In the genomic region with DNA sequence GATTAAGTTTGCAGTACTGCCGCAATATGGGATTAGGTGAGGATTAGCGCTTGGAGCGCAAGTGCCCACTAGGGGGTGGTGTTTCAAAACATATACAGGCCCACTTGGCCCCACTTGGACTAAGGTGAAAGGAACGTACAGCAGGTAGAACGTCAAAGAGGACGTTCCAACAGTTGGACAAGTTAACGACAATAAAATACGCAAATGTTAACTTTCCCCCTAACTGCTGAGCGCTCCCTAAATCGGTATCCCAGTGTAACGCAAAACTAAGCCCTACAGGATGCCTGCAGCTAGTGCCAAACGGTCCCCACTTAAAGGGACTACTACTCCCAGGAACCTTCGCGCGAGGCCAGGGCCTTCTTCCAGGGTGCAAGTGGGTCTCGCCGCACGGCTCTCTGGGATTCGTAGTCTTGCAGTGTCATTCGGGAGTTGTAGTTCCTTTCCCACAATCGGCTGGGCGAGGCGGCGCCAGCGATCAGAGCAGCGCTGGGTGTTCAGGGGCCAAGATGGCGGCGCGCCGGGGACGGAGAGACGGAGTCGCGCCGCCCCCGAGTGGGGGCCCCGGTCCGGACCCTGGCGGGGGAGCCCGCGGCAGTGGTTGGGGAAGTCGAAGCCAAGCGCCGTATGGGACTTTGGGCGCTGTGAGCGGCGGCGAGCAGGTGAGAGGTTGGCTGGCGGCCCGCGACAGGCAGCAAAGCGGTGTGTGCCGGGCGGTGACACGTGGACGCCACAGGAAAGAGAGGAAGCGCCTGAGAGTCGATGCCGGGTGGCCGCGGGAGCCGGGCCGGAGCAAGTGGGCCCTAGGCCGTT, we compare ENCODE assay signal across 8 cellular contexts. TPM values are rescaled to one million over a fixed set of nuclear protein-coding genes. Genes with fewer than 3 reads are reported as not detected.
A peak's percentile ranks its signal among the peaks of the same experiment; 100 is the strongest.
DNase-seq lines count a peak whose midpoint lies in the region; ATAC-seq and TF ChIP-seq lines count a peak whose summit lies in the region.

TSS of gene PPRC1 (plus strand) at position 478 of the 810 bp plus-strand sequence. CDS start at position 507, 29 bp downstream.

- peaks cover 15 to 26% of the 10 kb centered on the region in 2 donors for H3K4me1 ChIP-seq in naive thymus-derived CD4-positive, alpha-beta T cell (ENCODE audit: control insufficient read depth in 2 of 2, insufficient read depth in 2 of 2, low read length in 2 of 2)

- peak within 1 kb of the TSS; percentile 89 for H3K27ac ChIP-seq in naive thymus-derived CD4-positive, alpha-beta T cell (ENCODE audit: low read depth, low read length)

- intact Hi-C loops in naive thymus-derived CD4-positive, alpha-beta T cell (cut with micrococcal nuclease): loop anchor here (1.0 to 5.0 kb wide), 27 partner anchors 12 to 1235 kb away; partner anchors contain the start of genes ACTR1A (in 2 of the 2), ARMH3 (in 2 of the 2), BORCS7 (in 2 of the 2) and GBF1 (in 2 of the 2)

- no peaks in the 10 kb centered on the region for H3K27me3 Mint-ChIP-seq in naive thymus-derived CD4-positive, alpha-beta T cell
- H3K27me3 Mint-ChIP-seq in stimulated activated naive B cell treated with anti-CD40 and anti-IgM and Interleukin-4, amounts not matched to agents 10 μg/mL and 1 μg/mL and 100 μg/mL, for 72 hours: no peaks in the 10 kb centered on the region

- no peaks in the 10 kb centered on the region for H3K27me3 ChIP-seq in naive thymus-derived CD4-positive, alpha-beta T cell (ENCODE audit: control insufficient read depth in 2 of 2, insufficient read depth in 2 of 2, low read length in 2 of 2)

- DNase-seq in ELR (ENCODE audit: low read depth): peak; percentile 100
- peak; percentile 92 for DNase-seq in GOT3 (lab: John Stamatoyannopoulos, UW)
- DNase-seq in RPMI8226: peak; percentile 95
- peak; percentile 93 to 94 for DNase-seq in activated T-helper 1 cell treated with anti-CD3 and anti-CD28 coated beads, Interleukin-2, amount 50 U/mL, for 16 hours (ENCODE audit: low read depth in 1 of 2, low spot score in 1 of 2)
- peak; percentile 99 for DNase-seq in fibroblast of gingiva (ENCODE audit: low read depth)
- DNase-seq in naive thymus-derived CD4-positive, alpha-beta T cell: peak; percentile 88 to 98 (median 97)
- DNase-seq in stimulated activated naive B cell treated with anti-CD40 and anti-IgM and Interleukin-4, amounts not matched to agents 10 μg/mL and 1 μg/mL and 100 μg/mL, for 72 hours: peak; percentile 96

- H3K4me3 Mint-ChIP-seq in naive thymus-derived CD4-positive, alpha-beta T cell: peak within 1 kb of the TSS; percentile 90 to 99 (median 98)
- peak within 1 kb of the TSS; percentile 92 to 95 for H3K4me3 Mint-ChIP-seq in stimulated activated naive B cell treated with anti-CD40 and anti-IgM and Interleukin-4, amounts not matched to agents 10 μg/mL and 1 μg/mL and 100 μg/mL, for 72 hours

- H3K9me3 Mint-ChIP-seq in naive thymus-derived CD4-positive, alpha-beta T cell: no peaks in the 10 kb centered on the region
- H3K9me3 Mint-ChIP-seq in stimulated activated naive B cell treated with anti-CD40 and anti-IgM and Interleukin-4, amounts not matched to agents 10 μg/mL and 1 μg/mL and 100 μg/mL, for 72 hours: no peaks in the 10 kb centered on the region

- peak within 1 kb of the TSS; percentile 80 for H3K4me3 ChIP-seq in naive thymus-derived CD4-positive, alpha-beta T cell (ENCODE audit: low read length)

- peak; percentile 97 for ATAC-seq in naive thymus-derived CD4-positive, alpha-beta T cell
- ATAC-seq in stimulated activated naive B cell treated with anti-CD40 and anti-IgM and Interleukin-4, amounts not matched to agents 10 μg/mL and 1 μg/mL and 100 μg/mL, for 72 hours (replicated peaks): peak; percentile 94

- H3K9me3 ChIP-seq in naive thymus-derived CD4-positive, alpha-beta T cell (ENCODE audit: control insufficient read depth in 2 of 3, low read length in 3 of 3): no peaks in the 10 kb centered on the region

- peak; percentile 92 for TF ChIP-seq CTCF in LNCAP (IDR thresholded peaks at IDR 0.05)

- H3K36me3 Mint-ChIP-seq in naive thymus-derived CD4-positive, alpha-beta T cell: peaks cover 0 to 4% (median 0%) of the 10 kb centered on the region in 5 donors
- peaks cover 20 to 30% of the 10 kb centered on the region in 2 donors for H3K36me3 Mint-ChIP-seq in stimulated activated naive B cell treated with anti-CD40 and anti-IgM and Interleukin-4, amounts not matched to agents 10 μg/mL and 1 μg/mL and 100 μg/mL, for 72 hours

- peaks cover 29 to 53% (median 47%) of the 10 kb centered on the region in 7 donors for H3K4me1 Mint-ChIP-seq in naive thymus-derived CD4-positive, alpha-beta T cell
- peaks cover 24 to 38% of the 10 kb centered on the region in 2 donors for H3K4me1 Mint-ChIP-seq in stimulated activated naive B cell treated with anti-CD40 and anti-IgM and Interleukin-4, amounts not matched to agents 10 μg/mL and 1 μg/mL and 100 μg/mL, for 72 hours

- POLR2A ChIA-PET in naive thymus-derived CD4-positive, alpha-beta T cell (lab: Charles Lee): interaction anchor here (0.6 to 2.0 kb wide), 13 partner anchors 10 to 512 kb away, joined by 3 to 15 read pairs (median 4); partner anchors contain the start of genes HPS6, LDB1, NOLC1 and OGA

- CTCF ChIA-PET in naive thymus-derived CD4-positive, alpha-beta T cell (lab: Charles Lee): interaction anchor here (0.5 to 2.2 kb wide), 7 partner anchors 11 to 71 kb away, joined by 3 to 12 read pairs (median 4); partner anchors contain the start of gene NOLC1

- H3K27ac Mint-ChIP-seq in naive thymus-derived CD4-positive, alpha-beta T cell: peak within 1 kb of the TSS; percentile 89 to 99 (median 96)
- H3K27ac Mint-ChIP-seq in stimulated activated naive B cell treated with anti-CD40 and anti-IgM and Interleukin-4, amounts not matched to agents 10 μg/mL and 1 μg/mL and 100 μg/mL, for 72 hours: peak within 1 kb of the TSS; percentile 99

- H3K36me3 ChIP-seq in naive thymus-derived CD4-positive, alpha-beta T cell (ENCODE audit: control insufficient read depth in 2 of 3, insufficient read depth in 3 of 3, low read length in 3 of 3): peaks cover 0 to 11% (median 0%) of the 10 kb centered on the region in 3 experiments

RNA-seq across cellular contexts. Expression of gene PPRC1, which starts in this region (rescaled TPM):
- total RNA-seq in naive thymus-derived CD4-positive, alpha-beta T cell: 10 to 100 TPM; 33.7 to 56.5 (median 40.6) TPM
- 10 to 100 TPM in 1 of 2 donors, 1 to 10 TPM in 1; 9.7 to 31.0 TPM for polyA plus RNA-seq in naive thymus-derived CD4-positive, alpha-beta T cell

Comparison
In these comparisons a context has a peak if more than half of its experiments do, and no peak if none do; other contexts are left out.
1. Peak in every context shown above with its lines: DNase-seq, ATAC-seq, H3K4me3 ChIP-seq and H3K27ac ChIP-seq.